30 cellular contexts compared by ENCODE assay signal in genomic region chr16:89545044-89545830, GRCh38. TPM values are rescaled to one million over a fixed set of nuclear protein-coding genes. Genes with fewer than 3 reads are reported as not detected.
"Had no signal": no experiment of that assay in that cellular context is flagged by ENCODE, and none has a peak within 500 bp of the region (broad histone marks: within the 10 kb centered on the region; RNA-seq: fewer than 3 reads in every experiment).

No MANE protein-coding gene starts in this region.

- H3K4me1 ChIP-seq: esophagus squamous epithelium, parathyroid adenoma, upper lobe of right lung had no signal

- H3K9me3 ChIP-seq: esophagus squamous epithelium, heart right ventricle, upper lobe of right lung had no signal

- H3K27me3 Mint-ChIP-seq: activated CD4-positive, alpha-beta memory T cell treated with anti-CD3 and anti-CD28 coated beads, Interleukin-2, amount 10 ng/mL, durations not matched to agents 7 days and 5 days; activated CD4-positive, alpha-beta T cell treated with anti-CD3 and anti-CD28 coated beads, Interleukin-2, amount 10 ng/mL, durations not matched to agents 24 days and 14 days; activated naive CD8-positive, alpha-beta T cell treated with anti-CD3 and anti-CD28 coated beads, Interleukin-2, amount 50 U/mL, for 24 hours; activated T-cell treated with anti-CD3 and anti-CD28 coated beads, Interleukin-2, amount 50 U/mL, for 24 hours; dendritic cell treated with granulocyte-macrophage colony-stimulating factor and Interleukin-4, amounts not matched to agents 40 ng/mL and 50 ng/mL, for 4 days; naive thymus-derived CD8-positive, alpha-beta T cell; stimulated activated naive CD8-positive, alpha-beta T cell treated with anti-CD3 and anti-CD28 coated beads, Interleukin-15, amount 100 ng/mL, for 72 hours had no signal

- H3K4me3 ChIP-seq: esophagus squamous epithelium, heart right ventricle, upper lobe of right lung had no signal

- H3K4me3 Mint-ChIP-seq: activated CD4-positive, alpha-beta memory T cell treated with anti-CD3 and anti-CD28 coated beads, Interleukin-2, amount 10 ng/mL, durations not matched to agents 7 days and 5 days; activated CD4-positive, alpha-beta T cell treated with anti-CD3 and anti-CD28 coated beads, Interleukin-2, amount 10 ng/mL, durations not matched to agents 24 days and 14 days; activated naive CD8-positive, alpha-beta T cell treated with anti-CD3 and anti-CD28 coated beads, Interleukin-2, amount 50 U/mL, for 24 hours; activated T-cell treated with anti-CD3 and anti-CD28 coated beads, Interleukin-2, amount 50 U/mL, for 24 hours; dendritic cell treated with granulocyte-macrophage colony-stimulating factor and Interleukin-4, amounts not matched to agents 40 ng/mL and 50 ng/mL, for 4 days; mesothelial cell of epicardium; naive thymus-derived CD8-positive, alpha-beta T cell; neural crest cell; stimulated activated naive CD8-positive, alpha-beta T cell treated with anti-CD3 and anti-CD28 coated beads, Interleukin-15, amount 100 ng/mL, for 72 hours; T-helper 1 cell treated with Interleukin-12 subunit alpha and Interleukin-12 subunit beta and Interleukin-4 antibody, amounts not matched to agents 30 μg/mL and 1 μg/mL, for 36 hours had no signal

- H3K9me3 Mint-ChIP-seq: activated CD4-positive, alpha-beta memory T cell treated with anti-CD3 and anti-CD28 coated beads, Interleukin-2, amount 10 ng/mL, durations not matched to agents 7 days and 5 days; activated CD4-positive, alpha-beta T cell treated with anti-CD3 and anti-CD28 coated beads, Interleukin-2, amount 10 ng/mL, durations not matched to agents 24 days and 14 days; activated naive CD8-positive, alpha-beta T cell treated with anti-CD3 and anti-CD28 coated beads, Interleukin-2, amount 50 U/mL, for 24 hours; activated T-cell treated with anti-CD3 and anti-CD28 coated beads, Interleukin-2, amount 50 U/mL, for 24 hours; dendritic cell treated with granulocyte-macrophage colony-stimulating factor and Interleukin-4, amounts not matched to agents 40 ng/mL and 50 ng/mL, for 4 days; mesothelial cell of epicardium; naive thymus-derived CD8-positive, alpha-beta T cell; neural crest cell; stimulated activated naive CD8-positive, alpha-beta T cell treated with anti-CD3 and anti-CD28 coated beads, Interleukin-15, amount 100 ng/mL, for 72 hours; T-helper 1 cell treated with Interleukin-12 subunit alpha and Interleukin-12 subunit beta and Interleukin-4 antibody, amounts not matched to agents 30 μg/mL and 1 μg/mL, for 36 hours had no signal

- DNase-seq: activated CD4-positive, alpha-beta memory T cell treated with anti-CD3 and anti-CD28 coated beads, Interleukin-2, amount 10 ng/mL, durations not matched to agents 7 days and 5 days; activated CD4-positive, alpha-beta T cell treated with anti-CD3 and anti-CD28 coated beads, Interleukin-2, amount 10 ng/mL, durations not matched to agents 24 days and 14 days; activated CD4-positive, CD25-positive, alpha-beta regulatory T cell treated with anti-CD3 and anti-CD28 coated beads, Interleukin-2, amount 50 U/mL, for 72 hours; activated CD8-positive, alpha-beta memory T cell treated with anti-CD3 and anti-CD28 coated beads, Interleukin-2, amount 50 U/mL, for 48 hours; activated gamma-delta T cell; activated naive CD4-positive, alpha-beta T cell treated with anti-CD3 and anti-CD28 coated beads, Interleukin-2, amount 50 U/mL, for 16 hours; activated naive CD8-positive, alpha-beta T cell treated with anti-CD3 and anti-CD28 coated beads, Interleukin-2, amount 50 U/mL, for 24 hours; activated T-cell treated with anti-CD3 and anti-CD28 coated beads, Interleukin-2, amount 50 U/mL, for 24 hours; amygdala; caudate nucleus; effector CD4-positive, alpha-beta T cell; esophagus squamous epithelium; foreskin melanocyte; heart right ventricle; kidney glomerular epithelial cell; left ventricle myocardium superior; mammary epithelial cell; naive thymus-derived CD8-positive, alpha-beta T cell; nucleus accumbens; right cardiac atrium; stimulated activated CD4-positive, alpha-beta T cell treated with anti-CD3 and anti-CD28 coated beads, Interleukin-4, amount 100 ng/mL, for 1 hour; stimulated activated naive CD8-positive, alpha-beta T cell treated with anti-CD3 and anti-CD28 coated beads, Interleukin-15, amount 100 ng/mL, for 72 hours; substantia nigra; T1000 had no signal

- H3K27me3 ChIP-seq: esophagus squamous epithelium, heart right ventricle, upper lobe of right lung had no signal

- ATAC-seq: activated naive CD8-positive, alpha-beta T cell treated with anti-CD3 and anti-CD28 coated beads, Interleukin-2, amount 50 U/mL, for 24 hours; heart right ventricle; left ventricle myocardium superior; naive thymus-derived CD8-positive, alpha-beta T cell; right cardiac atrium; stimulated activated naive CD8-positive, alpha-beta T cell treated with anti-CD3 and anti-CD28 coated beads, Interleukin-15, amount 100 ng/mL, for 72 hours had no signal

- H3K9ac ChIP-seq: parathyroid adenoma had no signal

- H3K4me1 Mint-ChIP-seq: mesothelial cell of epicardium, neural crest cell had no signal

- H3K27ac Mint-ChIP-seq: activated CD4-positive, alpha-beta memory T cell treated with anti-CD3 and anti-CD28 coated beads, Interleukin-2, amount 10 ng/mL, durations not matched to agents 7 days and 5 days; activated CD4-positive, alpha-beta T cell treated with anti-CD3 and anti-CD28 coated beads, Interleukin-2, amount 10 ng/mL, durations not matched to agents 24 days and 14 days; activated naive CD8-positive, alpha-beta T cell treated with anti-CD3 and anti-CD28 coated beads, Interleukin-2, amount 50 U/mL, for 24 hours; activated T-cell treated with anti-CD3 and anti-CD28 coated beads, Interleukin-2, amount 50 U/mL, for 24 hours; dendritic cell treated with granulocyte-macrophage colony-stimulating factor and Interleukin-4, amounts not matched to agents 40 ng/mL and 50 ng/mL, for 4 days; mesothelial cell of epicardium; T-helper 1 cell treated with Interleukin-12 subunit alpha and Interleukin-12 subunit beta and Interleukin-4 antibody, amounts not matched to agents 30 μg/mL and 1 μg/mL, for 36 hours had no signal

RNA-seq across cellular contexts. Expression of gene CPNE7, which starts 30.3 kb away (rescaled TPM):
- total RNA-seq: left ventricle myocardium superior, right cardiac atrium had no signal
